In the genomic region with DNA sequence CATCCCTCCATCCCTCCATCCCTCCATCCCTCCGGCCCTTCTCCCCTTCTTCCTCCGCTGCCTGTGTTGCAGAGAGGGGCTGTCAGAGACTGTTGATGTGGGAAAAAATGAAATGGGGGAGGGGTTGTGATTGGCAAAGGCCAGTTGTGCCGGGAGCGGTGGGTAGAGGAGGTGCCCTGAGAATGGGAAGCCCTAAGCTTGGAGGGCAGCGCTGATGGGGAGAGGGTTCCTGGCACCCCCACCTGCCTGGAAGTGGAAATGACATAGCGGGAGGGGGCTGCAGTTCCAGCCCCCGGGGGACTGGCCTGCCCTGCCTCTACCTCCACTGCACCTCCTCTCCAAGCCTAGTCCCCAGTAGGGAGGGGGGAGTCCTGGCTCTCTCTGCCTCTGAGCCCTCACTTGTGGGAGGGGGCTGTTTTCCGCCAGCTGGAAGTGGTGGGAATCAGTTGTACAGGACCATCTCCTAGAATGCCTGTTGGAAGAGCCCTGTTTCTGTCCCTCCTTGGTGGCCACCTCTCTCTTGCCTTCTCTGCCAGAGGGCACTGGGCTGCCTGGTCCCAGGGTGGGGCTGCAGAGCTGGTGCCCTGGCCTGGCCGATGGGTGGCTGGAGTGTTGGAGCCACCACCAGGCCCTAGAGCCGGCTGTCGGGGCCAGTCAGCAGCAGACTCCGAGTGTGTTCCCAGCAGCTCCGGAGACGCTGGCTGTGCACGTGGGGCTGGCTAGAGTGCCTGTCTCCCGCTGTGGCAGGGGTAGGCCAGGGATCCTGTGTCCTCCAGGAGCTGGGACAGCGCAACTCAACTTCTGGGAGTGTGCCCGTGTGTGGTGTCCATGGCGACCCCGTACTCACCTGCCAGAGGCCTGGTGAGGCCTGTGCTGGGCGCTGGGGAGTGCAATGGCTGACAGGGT, we compare ENCODE assay signal across 19 cellular contexts. TPM values are rescaled to one million over a fixed set of nuclear protein-coding genes. Genes with fewer than 3 reads are reported as not detected.
A peak's percentile ranks its signal among the peaks of the same experiment; 100 is the strongest.
DNase-seq lines count a peak whose midpoint lies in the region; ATAC-seq, FAIRE-seq and TF ChIP-seq lines count a peak whose summit lies in the region.
"Had no signal": no experiment of that assay in that cellular context is flagged by ENCODE, and none has a peak within 500 bp of the region (broad histone marks: within the 10 kb centered on the region; RNA-seq: fewer than 3 reads in every experiment).

No MANE protein-coding gene starts in this region.

- peak; percentile 16 for ATAC-seq in left lobe of liver

- peaks cover 29 to 89% (median 67%) of the 10 kb centered on the region in 3 donors for H3K27me3 ChIP-seq in sigmoid colon
- no peaks in the 10 kb centered on the region for H3K27me3 ChIP-seq in WERI-Rb-1 (ENCODE audit: insufficient read depth, low read depth, severe bottlenecking)
- H3K27me3 ChIP-seq in small intestine (ENCODE audit: control insufficient read depth in 2 of 2, insufficient read depth in 2 of 2, low read length in 2 of 2): peaks cover 13 to 58% of the 10 kb centered on the region in 2 donors

- H3K4me3 ChIP-seq in sigmoid colon (no peak overlapping the region), WERI-Rb-1 (ENCODE audit: low read depth, low read length) (no peak overlapping the region), small intestine (ENCODE audit: low read depth in 1 of 2, low read length in 2 of 2) (no peak overlapping the region)

- no peak for FAIRE-seq in small intestine (lab: Jason Lieb, UNC)
- FAIRE-seq: D721Med had no signal

- no peak for TF ChIP-seq EP300 in sigmoid colon (IDR thresholded peaks at IDR 0.05)

- H3K27me3 Mint-ChIP-seq in activated naive CD8-positive, alpha-beta T cell: peaks cover 40% of the 10 kb centered on the region
- peaks cover 65% of the 10 kb centered on the region for H3K27me3 Mint-ChIP-seq in activated naive CD8-positive, alpha-beta T cell treated with anti-CD3 and anti-CD28 coated beads for 36 hours

- H3K4me1 Mint-ChIP-seq in activated naive CD8-positive, alpha-beta T cell (ENCODE audit: low read depth): peaks cover 10% of the 10 kb centered on the region
- H3K4me1 Mint-ChIP-seq in activated naive CD8-positive, alpha-beta T cell treated with anti-CD3 and anti-CD28 coated beads for 36 hours: no peaks in the 10 kb centered on the region

- H3K4me3 Mint-ChIP-seq in activated naive CD8-positive, alpha-beta T cell: peak overlapping the region; percentile 70
- H3K4me3 Mint-ChIP-seq in activated naive CD8-positive, alpha-beta T cell treated with anti-CD3 and anti-CD28 coated beads for 36 hours: no peak overlapping the region
- H3K4me3 Mint-ChIP-seq: activated CD4-positive, alpha-beta memory T cell treated with anti-CD3 and anti-CD28 coated beads for 36 hours; T-helper 2 cell treated with Interferon-gamma antibody and Interleukin-4, amounts not matched to agents 5 μg/mL and 100 μg/mL, for 36 hours had no signal

- no peak for TF ChIP-seq CTCF in sigmoid colon (IDR thresholded peaks at IDR 0.05)
- no peak for TF ChIP-seq CTCF in WERI-Rb-1 (IDR thresholded peaks at IDR 0.05; ENCODE audit: low read depth, low read length)

- H3K36me3 ChIP-seq in sigmoid colon: no peaks in the 10 kb centered on the region
- no peaks in the 10 kb centered on the region for H3K36me3 ChIP-seq in WERI-Rb-1
- H3K36me3 ChIP-seq in small intestine (ENCODE audit: control insufficient read depth in 2 of 2, insufficient read depth in 2 of 2, low read length in 2 of 2): no peaks in the 10 kb centered on the region
- H3K36me3 ChIP-seq: upper lobe of left lung had no signal

- 35 to 37% methylated on average over 21 of the region's 21 CpGs for WGBS in sigmoid colon, 2 donors
- 31 to 39% (median 32%) methylated on average over 21 of the region's 21 CpGs for WGBS in small intestine, 3 donors

- peaks cover 0 to 19% (median 16%) of the 10 kb centered on the region in 4 donors for H3K4me1 ChIP-seq in sigmoid colon
- no peaks in the 10 kb centered on the region for H3K4me1 ChIP-seq in small intestine (ENCODE audit: control insufficient read depth in 2 of 2, insufficient read depth in 1 of 2, low read depth in 1 of 2, low read length in 1 of 2)

- no peak overlapping the region for H3K27ac Mint-ChIP-seq in activated naive CD8-positive, alpha-beta T cell
- no peak overlapping the region for H3K27ac Mint-ChIP-seq in activated naive CD8-positive, alpha-beta T cell treated with anti-CD3 and anti-CD28 coated beads for 36 hours
- H3K27ac Mint-ChIP-seq: activated CD4-positive, alpha-beta memory T cell treated with anti-CD3 and anti-CD28 coated beads for 36 hours; T-helper 2 cell treated with Interferon-gamma antibody and Interleukin-4, amounts not matched to agents 5 μg/mL and 100 μg/mL, for 36 hours had no signal

- H3K9me3 Mint-ChIP-seq in activated naive CD8-positive, alpha-beta T cell (ENCODE audit: low read depth): no peaks in the 10 kb centered on the region
- no peaks in the 10 kb centered on the region for H3K9me3 Mint-ChIP-seq in activated naive CD8-positive, alpha-beta T cell treated with anti-CD3 and anti-CD28 coated beads for 36 hours
- H3K9me3 Mint-ChIP-seq: activated CD4-positive, alpha-beta memory T cell treated with anti-CD3 and anti-CD28 coated beads for 36 hours; T-helper 2 cell treated with Interferon-gamma antibody and Interleukin-4, amounts not matched to agents 5 μg/mL and 100 μg/mL, for 36 hours had no signal

- intact Hi-C loops in sigmoid colon (cut with DNase I): no loop called here

- H3K27ac ChIP-seq in sigmoid colon: no peak overlapping the region
- no peak overlapping the region for H3K27ac ChIP-seq in WERI-Rb-1
- H3K27ac ChIP-seq in small intestine (ENCODE audit: low read depth in 1 of 2, low read length in 1 of 2): no peak overlapping the region
- H3K27ac ChIP-seq: epithelial cell of prostate, upper lobe of left lung had no signal

- no peak for DNase-seq in activated naive CD8-positive, alpha-beta T cell treated with anti-CD3 and anti-CD28 coated beads for 36 hours
- peak; percentile 21 for DNase-seq in cerebellar cortex (ENCODE audit: low spot score)
- no peak for DNase-seq in left lobe of liver (ENCODE audit: low spot score)
- DNase-seq in sigmoid colon: peak; percentile 52
- no peak for DNase-seq in WERI-Rb-1
- no peak for DNase-seq in small intestine
- DNase-seq in NCI-H2029 (lab: John Stamatoyannopoulos, UW): no peak
- DNase-seq: activated CD4-positive, alpha-beta memory T cell treated with anti-CD3 and anti-CD28 coated beads for 36 hours; activated gamma-delta T cell; mesenchymal stem cell; NCI-H1105; NCI-H446 treated with DMSO at 0.1 percent for 48 hours; RPMI8226; stimulated activated CD4-positive, alpha-beta T cell treated with anti-CD3 and anti-CD28 coated beads, Interleukin-2, amount 100 ng/mL, for 24 hours had no signal

- H3K9me3 ChIP-seq in sigmoid colon: no peaks in the 10 kb centered on the region
- H3K9me3 ChIP-seq in WERI-Rb-1 (ENCODE audit: severe bottlenecking): no peaks in the 10 kb centered on the region
- no peaks in the 10 kb centered on the region for H3K9me3 ChIP-seq in small intestine (ENCODE audit: control insufficient read depth, low read depth)
- H3K9me3 ChIP-seq: upper lobe of left lung had no signal

- TF ChIP-seq POLR2A in sigmoid colon (IDR thresholded peaks at IDR 0.05): no peak

- no peaks in the 10 kb centered on the region for H3K36me3 Mint-ChIP-seq in activated naive CD8-positive, alpha-beta T cell
- no peaks in the 10 kb centered on the region for H3K36me3 Mint-ChIP-seq in activated naive CD8-positive, alpha-beta T cell treated with anti-CD3 and anti-CD28 coated beads for 36 hours
- H3K36me3 Mint-ChIP-seq: activated CD4-positive, alpha-beta memory T cell treated with anti-CD3 and anti-CD28 coated beads for 36 hours had no signal

RNA-seq across cellular contexts. Expression of a gene that starts 1.5 kb away (rescaled TPM):
- total RNA-seq in activated naive CD8-positive, alpha-beta T cell treated with anti-CD3 and anti-CD28 coated beads for 36 hours: 10 to 100 TPM; 10.5 to 14.6 TPM
- 20.0 TPM for total RNA-seq in left lobe of liver
- total RNA-seq in sigmoid colon: 10 to 100 TPM; 21.0 to 60.7 (median 37.5) TPM
- polyA plus RNA-seq in sigmoid colon: 10 to 100 TPM; 21.7 to 36.9 (median 23.4) TPM
- 10 to 100 TPM; 24.3 to 30.2 (median 26.4) TPM for polyA plus RNA-seq in small intestine

Comparison
In these comparisons a context has a peak if more than half of its experiments do, and no peak if none do; other contexts are left out.
1. DNase-seq: peak in cerebellar cortex (single experiment) and sigmoid colon (single experiment); none in activated naive CD8-positive, alpha-beta T cell treated with anti-CD3 and anti-CD28 coated beads for 36 hours (single experiment), left lobe of liver (single experiment), WERI-Rb-1 (single experiment), small intestine (single experiment) and NCI-H2029 (single experiment).